ENCODE assay signal across 10 cellular contexts in the genomic region with DNA sequence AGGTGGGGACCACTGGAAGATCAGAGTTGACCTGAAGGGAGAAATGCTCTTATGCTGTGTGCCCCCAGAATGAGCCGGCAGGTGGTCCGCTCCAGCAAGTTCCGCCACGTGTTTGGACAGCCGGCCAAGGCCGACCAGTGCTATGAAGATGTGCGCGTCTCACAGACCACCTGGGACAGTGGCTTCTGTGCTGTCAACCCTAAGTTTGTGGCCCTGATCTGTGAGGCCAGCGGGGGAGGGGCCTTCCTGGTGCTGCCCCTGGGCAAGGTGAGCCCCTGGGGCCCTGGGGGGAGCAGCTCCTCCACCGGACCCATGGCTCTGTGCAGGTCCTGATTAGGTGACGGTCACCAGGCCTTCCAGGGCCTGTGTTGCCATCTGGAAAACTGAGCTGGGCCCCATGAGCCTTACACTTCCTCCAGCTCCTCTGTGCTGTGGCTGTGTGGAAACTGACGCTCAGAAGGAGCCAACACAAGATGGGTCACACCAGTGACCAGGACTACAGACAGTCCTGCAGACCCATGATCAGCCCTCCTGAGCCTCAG. TPM values are rescaled to one million over a fixed set of nuclear protein-coding genes. Genes with fewer than 3 reads are reported as not detected.
DNase-seq lines count a peak whose midpoint lies in the region; ATAC-seq and TF ChIP-seq lines count a peak whose summit lies in the region.
"Had no signal": no experiment of that assay in that cellular context is flagged by ENCODE, and none has a peak within 500 bp of the region (broad histone marks: within the 10 kb centered on the region; RNA-seq: fewer than 3 reads in every experiment).

No MANE protein-coding gene starts in this region.

- no peaks in the 10 kb centered on the region for H3K36me3 ChIP-seq in muscle layer of duodenum (ENCODE audit: control insufficient read depth in 1 of 2, insufficient read depth in 2 of 2, low read length in 2 of 2)

- peak overlapping the region; percentile 42 to 64 for H3K4me3 ChIP-seq in muscle layer of duodenum (ENCODE audit: low read depth in 1 of 2, low read length in 2 of 2)

- peaks cover 35% of the 10 kb centered on the region for H3K4me1 Mint-ChIP-seq in activated T-cell treated with anti-CD3 and anti-CD28 coated beads, Interleukin-2, amount 50 U/mL, for 72 hours (ENCODE audit: low read depth)

- H3K27me3 ChIP-seq in muscle layer of duodenum (ENCODE audit: low read depth, low read length): no peaks in the 10 kb centered on the region

- no peaks in the 10 kb centered on the region for H3K9me3 Mint-ChIP-seq in activated T-cell treated with anti-CD3 and anti-CD28 coated beads, Interleukin-2, amount 50 U/mL, for 72 hours

- peak overlapping the region; percentile 62 for H3K27ac Mint-ChIP-seq in activated T-cell treated with anti-CD3 and anti-CD28 coated beads, Interleukin-2, amount 50 U/mL, for 72 hours

- peak overlapping the region; percentile 88 to 100 for H3K4me3 Mint-ChIP-seq in activated T-cell treated with anti-CD3 and anti-CD28 coated beads, Interleukin-2, amount 50 U/mL, for 72 hours

- H3K9me3 ChIP-seq in muscle layer of duodenum (ENCODE audit: control insufficient read depth in 1 of 2, low read length in 2 of 2): no peaks in the 10 kb centered on the region

- ATAC-seq in activated T-cell treated with anti-CD3 and anti-CD28 coated beads, Interleukin-2, amount 50 U/mL, for 72 hours (replicated peaks in 1 of 2): peak; percentile 5 to 18
- no peak for ATAC-seq in HG03139 (IDR thresholded peaks at IDR 0.05; ENCODE audit: unreplicated experiment)

- peaks cover 18 to 28% of the 10 kb centered on the region in 2 donors for H3K36me3 Mint-ChIP-seq in activated T-cell treated with anti-CD3 and anti-CD28 coated beads, Interleukin-2, amount 50 U/mL, for 72 hours (ENCODE audit: insufficient read depth in 2 of 2)

- peak overlapping the region; percentile 63 for H3K27ac ChIP-seq in muscle layer of duodenum (ENCODE audit: low read length)

- H3K4me1 ChIP-seq in muscle layer of duodenum (ENCODE audit: control insufficient read depth in 1 of 2, insufficient read depth in 2 of 2, low read length in 2 of 2): peaks cover 3 to 17% of the 10 kb centered on the region in 2 donors

- TF ChIP-seq CTCF in GM20000 (IDR thresholded peaks at IDR 0.05; ENCODE audit: extremely low read depth, missing control alignments): no peak

- H3K27me3 Mint-ChIP-seq in activated T-cell treated with anti-CD3 and anti-CD28 coated beads, Interleukin-2, amount 50 U/mL, for 72 hours (ENCODE audit: low read depth): no peaks in the 10 kb centered on the region

- peak; percentile 29 for DNase-seq in stimulated activated CD4-positive, alpha-beta T cell treated with anti-CD3 and anti-CD28 coated beads, Interleukin-12 subunit alpha, Interleukin-12 subunit beta, amount 100 ng/mL, for 4 hours
- no peak for DNase-seq in stimulated activated CD4-positive, alpha-beta T cell treated with anti-CD3 and anti-CD28 coated beads, Interleukin-1b, Interleukin-23, amount 100 ng/mL, for 48 hours
- peak; percentile 43 to 52 for DNase-seq in activated T-cell treated with anti-CD3 and anti-CD28 coated beads, Interleukin-2, amount 50 U/mL, for 72 hours
- no peak for DNase-seq in NCI-H345 (lab: John Stamatoyannopoulos, UW)
- DNase-seq in DMS53 (lab: John Stamatoyannopoulos, UW): no peak
- no peak for DNase-seq in GM20000 (ENCODE audit: low spot score)
- DNase-seq: dermis blood vessel endothelial cell, NCI-H187 treated with DMSO at 0.1 percent for 48 hours had no signal

RNA-seq across cellular contexts. Expression of gene CORO1A, which starts 1.8 kb away (rescaled TPM):
- 100 to 1,000 TPM; 843 to 987 TPM for total RNA-seq in activated T-cell treated with anti-CD3 and anti-CD28 coated beads, Interleukin-2, amount 50 U/mL, for 72 hours

RNA-seq across cellular contexts. Expression of gene BOLA2B, which starts 8.3 kb away (rescaled TPM):
- 10 to 100 TPM; 73.7 to 87.3 TPM for total RNA-seq in activated T-cell treated with anti-CD3 and anti-CD28 coated beads, Interleukin-2, amount 50 U/mL, for 72 hours

RNA-seq across cellular contexts. Expression of gene SLX1A, which starts 8.5 kb away (rescaled TPM):
- total RNA-seq in activated T-cell treated with anti-CD3 and anti-CD28 coated beads, Interleukin-2, amount 50 U/mL, for 72 hours: 100 to 1,000 TPM in 1 of 2 donors, 10 to 100 TPM in 1; 48.1 to 129 TPM

RNA-seq across cellular contexts. Expression of gene SULT1A3, which starts 13.8 kb away (rescaled TPM):
- 10 to 100 TPM; 16.6 to 20.1 TPM for total RNA-seq in activated T-cell treated with anti-CD3 and anti-CD28 coated beads, Interleukin-2, amount 50 U/mL, for 72 hours

Comparison
In these comparisons a context has a peak if more than half of its experiments do, and no peak if none do; other contexts are left out.
1. DNase-seq: peak in stimulated activated CD4-positive, alpha-beta T cell treated with anti-CD3 and anti-CD28 coated beads, Interleukin-12 subunit alpha, Interleukin-12 subunit beta, amount 100 ng/mL, for 4 hours (single experiment) and activated T-cell treated with anti-CD3 and anti-CD28 coated beads, Interleukin-2, amount 50 U/mL, for 72 hours (2 of 2); none in stimulated activated CD4-positive, alpha-beta T cell treated with anti-CD3 and anti-CD28 coated beads, Interleukin-1b, Interleukin-23, amount 100 ng/mL, for 48 hours (single experiment), NCI-H345 (single experiment), DMS53 (single experiment) and GM20000 (single experiment).